In the genomic region with DNA sequence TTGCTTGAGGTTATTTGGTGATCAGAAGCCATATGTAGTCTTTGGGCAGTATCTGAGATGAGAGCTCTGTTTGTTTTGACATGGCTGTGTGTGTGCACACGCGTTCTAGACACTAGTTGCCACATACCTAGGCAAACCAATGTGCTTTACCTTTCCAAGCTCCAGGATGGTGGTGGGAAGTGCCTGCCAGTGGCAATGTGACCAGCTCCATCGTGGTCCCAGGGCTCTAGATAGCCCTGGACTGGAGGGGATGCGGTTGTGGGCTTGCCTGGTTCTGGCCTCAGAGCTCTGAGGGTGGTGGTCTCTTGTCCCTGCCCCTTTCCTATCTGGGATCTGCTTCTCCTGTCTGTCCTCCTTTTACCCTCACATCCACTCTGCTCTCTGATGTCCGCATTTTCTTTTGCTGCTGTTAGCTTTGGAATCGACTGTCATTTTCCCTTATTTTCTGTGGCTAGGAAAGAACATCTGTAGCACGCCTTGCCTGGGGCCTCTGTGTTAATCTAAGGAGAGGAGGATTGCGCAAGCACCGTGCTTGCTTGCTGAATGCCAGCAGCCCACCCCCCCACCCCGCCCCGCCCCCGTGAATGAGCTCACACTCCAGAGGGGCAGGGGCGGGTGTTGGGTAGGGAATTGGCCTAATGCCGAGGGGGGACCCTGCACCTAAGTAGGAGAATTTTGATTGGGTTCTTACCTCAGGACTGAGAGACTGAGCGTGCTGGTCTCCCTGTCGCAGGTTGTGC, we compare ENCODE assay signal across 8 cellular contexts.
A peak's percentile ranks its signal among the peaks of the same experiment; 100 is the strongest.
DNase-seq lines count a peak whose midpoint lies in the region; ATAC-seq, FAIRE-seq and TF ChIP-seq lines count a peak whose summit lies in the region.

No MANE protein-coding gene starts in this region.

- peak overlapping the region; percentile 46 for H4K5ac ChIP-seq in IMR-90 (ENCODE audit: low read depth, low read length)
- H4K5ac ChIP-seq in mesendoderm (ENCODE audit: low read length), result no peak overlapping the region

- no TSS peak for BruUV-seq in IMR-90 (replicated peaks; lab: Mats Ljungman, UMichigan)

- peak overlapping the region; percentile 88 for H2AK9ac ChIP-seq in IMR-90 (replicated peaks; ENCODE audit: low read depth, low read length, poor library complexity)

- no peak for FAIRE-seq in A549 (lab: Jason Lieb, UNC)

- H3K27ac Mint-ChIP-seq in activated naive CD4-positive, alpha-beta T cell treated with anti-CD3 and anti-CD28 coated beads for 36 hours, result no peak overlapping the region

- H3K9me3 Mint-ChIP-seq in activated naive CD4-positive, alpha-beta T cell treated with anti-CD3 and anti-CD28 coated beads for 36 hours, result no peaks in the 10 kb centered on the region

- H3K9me1 ChIP-seq in IMR-90 (ENCODE audit: insufficient read depth, low read length), result peaks cover 36% of the 10 kb centered on the region

- dilution Hi-C loops in IMR-90 (cut with HindIII; ENCODE audit: low sequenced_read_pairs, unreplicated experiment), result no loop called here

- H3K27me3 Mint-ChIP-seq in activated naive CD4-positive, alpha-beta T cell treated with anti-CD3 and anti-CD28 coated beads for 36 hours (ENCODE audit: low read depth), result no peaks in the 10 kb centered on the region

- H4K20me1 ChIP-seq in IMR-90 (ENCODE audit: insufficient read depth, low read length), result peaks cover 39% of the 10 kb centered on the region

- in situ Hi-C loops in IMR-90 (cut with MboI; ENCODE audit: low sequenced_read_pairs), result no loop called here

- ATAC-seq in A549 (no peak), IMR-90 (ENCODE audit: low read depth) (peak; percentile 76), GM18858 (IDR thresholded peaks at IDR 0.05; ENCODE audit: unreplicated experiment) (no peak)

- H4K91ac ChIP-seq in IMR-90 (ENCODE audit: insufficient read depth, low read depth, low read length), result peak overlapping the region; percentile 40

- peaks cover 51% of the 10 kb centered on the region for H3K4me1 Mint-ChIP-seq in activated naive CD4-positive, alpha-beta T cell treated with anti-CD3 and anti-CD28 coated beads for 36 hours (ENCODE audit: low read depth)

- H2BK15ac ChIP-seq in IMR-90 (ENCODE audit: low read depth, low read length) (peak overlapping the region; percentile 5; the same call in 1 of the 3 replicates), mesendoderm (replicated peaks; ENCODE audit: low read depth) (no peak overlapping the region)

- H3K4me1 ChIP-seq in A549 (0 out of 3 replicates have a peak, but pooled peaks cover 5% of the 10 kb centered on the region), IMR-90 (ENCODE audit: control insufficient read depth, insufficient read depth, low read length) (peaks cover 19% of the 10 kb centered on the region), mesendoderm (ENCODE audit: control insufficient read depth, low read depth, low read length) (peaks cover 14% of the 10 kb centered on the region)

- H3K79me1 ChIP-seq in IMR-90 (ENCODE audit: low read depth in 1 of 2, low read length in 2 of 2), result peaks cover 39 to 84% of the 10 kb centered on the region in 2 experiments
- peaks cover 26% of the 10 kb centered on the region for H3K79me1 ChIP-seq in mesendoderm (ENCODE audit: low read length)

- H3K4me2 ChIP-seq in A549 (no peak overlapping the region), IMR-90 (ENCODE audit: low read depth, low read length) (peak overlapping the region; percentile 80), mesendoderm (ENCODE audit: low read length) (peak overlapping the region; percentile 28)

- CTCF ChIA-PET in A549 (lab: Yijun Ruan, JAX) (interaction anchor here (1.2 to 2.1 kb wide), 2 partner anchors 11 to 16 kb away, joined by 3 to 6 read pairs; no protein-coding TSS in a partner anchor), IMR-90 (lab: Yijun Ruan, JAX) (no interaction called here)
- CTCF ChIA-PET in activated naive CD4-positive, alpha-beta T cell treated with anti-CD3 and anti-CD28 coated beads for 36 hours (lab: Charles Lee), result interaction anchor here (2.9 kb wide), 1 partner anchor 137 kb away, joined by 13 read pairs; no protein-coding TSS in a partner anchor

- peak overlapping the region; percentile 68 for H3K14ac ChIP-seq in IMR-90 (replicated peaks; ENCODE audit: low read depth, low read length)

- H3K4ac ChIP-seq in IMR-90 (ENCODE audit: low read depth, low read length) (peak overlapping the region; percentile 73), mesendoderm (ENCODE audit: low read depth, low read length) (no peak overlapping the region)

- H3K56ac ChIP-seq in IMR-90 (ENCODE audit: extremely low read depth, insufficient read depth, low read length), result no peak overlapping the region
- H3K56ac ChIP-seq in mesendoderm (ENCODE audit: low read length), result peak overlapping the region; percentile 34

- no peaks in the 10 kb centered on the region for H3K9me3 ChIP-seq in A549
- H3K9me3 ChIP-seq in IMR-90 (ENCODE audit: control insufficient read depth, insufficient read depth, low read length), result no peaks in the 10 kb centered on the region

- DNase-seq in A549 (ENCODE audit: low read depth in 1 of 2, low spot score in 1 of 2), result no peak
- DNase-seq in IMR-90, result peak; percentile 84
- peak; percentile 55 for DNase-seq in dermis blood vessel endothelial cell
- DNase-seq in mesendoderm, result peak; percentile 86
- DNase-seq in NCI-H128 (lab: John Stamatoyannopoulos, UW; ENCODE audit: unreplicated experiment), result no peak
- DNase-seq in activated naive CD4-positive, alpha-beta T cell treated with anti-CD3 and anti-CD28 coated beads for 36 hours, result no peak
- no peak for DNase-seq in activated gamma-delta T cell treated with Interleukin-2 at 50 U/mL for 16 hours

- 77% methylated on average over 16 of the region's 16 CpGs for WGBS in A549 (ENCODE audit: missing lambda C conversion rate)
- WGBS in IMR-90 (ENCODE audit: extremely low coverage in 2 of 2, insufficient read length in 1 of 2), 2 experiments, result 0% methylated on average over 2 of the region's 16 CpGs; no CpG with 5 or more reads in 1 of the 2 experiments
- WGBS in mesendoderm (ENCODE audit: extremely low coverage, insufficient coverage, low lambda C conversion rate), result no CpG with 5 or more reads among the region's 16 CpGs

- peak overlapping the region; percentile 83 for H2AK5ac ChIP-seq in IMR-90 (ENCODE audit: low read depth, low read length)
- no peak overlapping the region for H2AK5ac ChIP-seq in mesendoderm (ENCODE audit: low read length)

- H4K8ac ChIP-seq in IMR-90 (ENCODE audit: low read depth in 2 of 2, low read length in 2 of 2) (peak overlapping the region; percentile 37 to 43; a peak in 3 of 4 replicates), mesendoderm (ENCODE audit: low read depth, low read length) (peak overlapping the region; percentile 30)

- H2BK20ac ChIP-seq in IMR-90 (ENCODE audit: low read depth, low read length), result peak overlapping the region; percentile 10; the same call in 1 of the 2 replicates

- TF ChIP-seq RAD21 in A549 (conservative IDR thresholded peaks at IDR 0.05 in 1 of 2, IDR thresholded peaks at IDR 0.05 in 1 of 2) (no peak), IMR-90 (IDR thresholded peaks at IDR 0.05; ENCODE audit: low read length) (no peak)

- TF ChIP-seq EP300 in A549 (IDR thresholded peaks at IDR 0.05), result no peak

- H3K23ac ChIP-seq in IMR-90 (ENCODE audit: low read depth, low read length), result peak overlapping the region; percentile 73
- peak overlapping the region; percentile 7 for H3K23ac ChIP-seq in mesendoderm (ENCODE audit: low read length)

- H3K18ac ChIP-seq in IMR-90 (ENCODE audit: low read depth, low read length) (peak overlapping the region; percentile 37), mesendoderm (ENCODE audit: low read length) (no peak overlapping the region)

- no peaks in the 10 kb centered on the region for H3K27me3 ChIP-seq in IMR-90 (ENCODE audit: control insufficient read depth, insufficient read depth, low read length)
- H3K27me3 ChIP-seq in mesendoderm (ENCODE audit: insufficient read depth, low read length, poor library complexity), result no peaks in the 10 kb centered on the region

- no peak overlapping the region for H3K4me3 Mint-ChIP-seq in activated naive CD4-positive, alpha-beta T cell treated with anti-CD3 and anti-CD28 coated beads for 36 hours

- peaks cover 7% of the 10 kb centered on the region for H3K36me3 Mint-ChIP-seq in activated naive CD4-positive, alpha-beta T cell treated with anti-CD3 and anti-CD28 coated beads for 36 hours (ENCODE audit: low read depth)

- TF ChIP-seq POLR2A in A549 (IDR thresholded peaks at IDR 0.05; ENCODE audit: low read length) (no peak), IMR-90 (IDR thresholded peaks at IDR 0.05; ENCODE audit: low read depth, low read length) (no peak)

- no peak overlapping the region for H3K27ac ChIP-seq in A549
- peak overlapping the region; percentile 76 for H3K27ac ChIP-seq in IMR-90 (ENCODE audit: insufficient read depth, low read length)
- no peak overlapping the region for H3K27ac ChIP-seq in mesendoderm (ENCODE audit: low read depth, low read length)

- peaks cover 40% of the 10 kb centered on the region for H3K79me2 ChIP-seq in mesendoderm (ENCODE audit: control insufficient read depth, insufficient read depth, low read length)

- H2BK120ac ChIP-seq in IMR-90 (ENCODE audit: low read depth, low read length) (peak overlapping the region; percentile 53), mesendoderm (ENCODE audit: low read depth, low read length) (no peak overlapping the region)

- no peak overlapping the region for H3K4me3 ChIP-seq in A549
- no peak overlapping the region for H3K4me3 ChIP-seq in IMR-90 (ENCODE audit: insufficient read depth, low read depth, low read length)
- no peak overlapping the region for H3K4me3 ChIP-seq in mesendoderm (ENCODE audit: low read length)

- POLR2A ChIA-PET in A549 (lab: Yijun Ruan, JAX), result no interaction called here
- POLR2A ChIA-PET in IMR-90 (lab: Charles Lee; ENCODE audit: unreplicated experiment), result interaction anchor here (0.6 kb wide), 1 partner anchor 499 kb away, joined by 6 read pairs; no protein-coding TSS in a partner anchor

- peak overlapping the region; percentile 70 for H2BK5ac ChIP-seq in IMR-90 (ENCODE audit: low read depth, low read length, poor library complexity, severe bottlenecking)
- no peak overlapping the region for H2BK5ac ChIP-seq in mesendoderm (ENCODE audit: low read length)

- peak overlapping the region; percentile 54 for H2AFZ ChIP-seq in IMR-90 (replicated peaks; ENCODE audit: low read length, poor library complexity)

- H3K36me3 ChIP-seq in IMR-90 (ENCODE audit: control insufficient read depth, insufficient read depth, low read length) (no peaks in the 10 kb centered on the region; the same call in 1 of the 2 replicates), mesendoderm (ENCODE audit: control insufficient read depth, insufficient read depth, low read length) (no peaks in the 10 kb centered on the region)

- TF ChIP-seq CTCF in A549 (IDR thresholded peaks at IDR 0.05) (no peak), IMR-90 (conservative IDR thresholded peaks at IDR 0.05; ENCODE audit: low read depth, low read length) (no peak)

- intact Hi-C loops in IMR-90 (cut with micrococcal nuclease), result loop anchor here (1.0 kb wide), 1 partner anchor 51 kb away; no protein-coding TSS in a partner anchor
- intact Hi-C loops in activated naive CD4-positive, alpha-beta T cell treated with anti-CD3 and anti-CD28 coated beads for 36 hours (cut with micrococcal nuclease), result no loop called here

- H3K9ac ChIP-seq in IMR-90 (ENCODE audit: low read depth, low read length), result peak overlapping the region; percentile 63
- H3K9ac ChIP-seq in mesendoderm (ENCODE audit: low read length), result peak overlapping the region; percentile 37

TF ChIP-seq in A549, 52 proteins besides CTCF, POLR2A, EP300 and RAD21 (continues in another document):
- TF ChIP-seq CEBPB (IDR thresholded peaks at IDR 0.05), result peak; percentile 44 to 48; a peak in 2 of 4 replicates

Comparison
In these comparisons a context has a peak if more than half of its experiments do, and no peak if none do; other contexts are left out.
1. DNase-seq: peak in IMR-90 (single experiment), dermis blood vessel endothelial cell (single experiment) and mesendoderm (single experiment); none in A549 (0 of 2), NCI-H128 (single experiment), activated naive CD4-positive, alpha-beta T cell treated with anti-CD3 and anti-CD28 coated beads for 36 hours (single experiment) and activated gamma-delta T cell treated with Interleukin-2 at 50 U/mL for 16 hours (single experiment).